In genomic region chr10:45144666-45145065, GRCh38 we compare ENCODE assay signal across 26 cellular contexts.
"Had no signal": no experiment of that assay in that cellular context is flagged by ENCODE, and none has a peak within 500 bp of the region (broad histone marks: within the 10 kb centered on the region; RNA-seq: fewer than 3 reads in every experiment).

No MANE protein-coding gene starts in this region.

- DNase-seq: colonic mucosa; dermis blood vessel endothelial cell; effector memory CD4-positive, alpha-beta T cell; heart left ventricle; left cardiac atrium; left lung; mesenchymal stem cell; mucosa of descending colon; naive B cell; right lobe of liver; stimulated activated CD4-positive, alpha-beta T cell treated with anti-CD3 and anti-CD28 coated beads, Interleukin-12 subunit alpha, Interleukin-12 subunit beta, amount 100 ng/mL, for 4 hours; stimulated activated CD4-positive, alpha-beta T cell treated with anti-CD3 and anti-CD28 coated beads, Interleukin-1b, Interleukin-23, amount 100 ng/mL, for 48 hours; stimulated activated CD4-positive, alpha-beta T cell treated with anti-CD3 and anti-CD28 coated beads, Interleukin-4, amount 100 ng/mL, for 1 hour; stimulated activated CD8-positive, alpha-beta memory T cell treated with anti-CD3 and anti-CD28 coated beads, Interleukin-4, amount 100 ng/mL, for 48 hours; stimulated activated naive CD4-positive, alpha-beta T cell treated with Interleukin-2 at 50 U/mL for 16 hours; stomach; thyroid gland had no signal

- H3K27ac ChIP-seq: colonic mucosa, gastroesophageal sphincter, hepatocyte, left lung, neutrophil, parathyroid adenoma, right lobe of liver, stomach, thyroid gland had no signal

- H3K27me3 Mint-ChIP-seq: progenitor cell of endocrine pancreas had no signal

- H3K4me3 Mint-ChIP-seq: mesothelial cell of epicardium; naive B cell; natural killer cell treated with Interleukin-12 subunit alpha and Interleukin-12 subunit beta and Interleukin-15 and Interleukin-18, amount 100 ng/mL, for 72 hours; neural crest cell had no signal

- H3K4me3 ChIP-seq: colonic mucosa, gastroesophageal sphincter, heart left ventricle, hepatocyte, left lung, mucosa of descending colon, right lobe of liver, smooth muscle cell, stomach, thyroid gland had no signal

- H3K27ac Mint-ChIP-seq: mesothelial cell of epicardium; naive B cell; natural killer cell treated with Interleukin-12 subunit alpha and Interleukin-12 subunit beta and Interleukin-15 and Interleukin-18, amount 100 ng/mL, for 72 hours; progenitor cell of endocrine pancreas had no signal

- H3K4me1 Mint-ChIP-seq: naive B cell, neural crest cell had no signal

- H3K27me3 ChIP-seq: colonic mucosa, heart left ventricle, hepatocyte, left lung, neutrophil, right lobe of liver, stomach, thyroid gland had no signal

- H3K9me3 Mint-ChIP-seq: naive B cell; natural killer cell treated with Interleukin-12 subunit alpha and Interleukin-12 subunit beta and Interleukin-15 and Interleukin-18, amount 100 ng/mL, for 72 hours; neural crest cell had no signal

- H3K36me3 Mint-ChIP-seq: mesothelial cell of epicardium; naive B cell; natural killer cell treated with Interleukin-12 subunit alpha and Interleukin-12 subunit beta and Interleukin-15 and Interleukin-18, amount 100 ng/mL, for 72 hours had no signal

- H3K4me1 ChIP-seq: colonic mucosa, gastroesophageal sphincter, heart left ventricle, left lung, parathyroid adenoma, right lobe of liver, stomach, thyroid gland had no signal

- ATAC-seq: gastroesophageal sphincter; heart left ventricle; left cardiac atrium; left lung; mucosa of descending colon; natural killer cell treated with Interleukin-12 subunit alpha and Interleukin-12 subunit beta and Interleukin-15 and Interleukin-18, amount 100 ng/mL, for 72 hours; right lobe of liver had no signal
